Comparison of ENCODE assay signal across 21 cellular contexts in the genomic region with DNA sequence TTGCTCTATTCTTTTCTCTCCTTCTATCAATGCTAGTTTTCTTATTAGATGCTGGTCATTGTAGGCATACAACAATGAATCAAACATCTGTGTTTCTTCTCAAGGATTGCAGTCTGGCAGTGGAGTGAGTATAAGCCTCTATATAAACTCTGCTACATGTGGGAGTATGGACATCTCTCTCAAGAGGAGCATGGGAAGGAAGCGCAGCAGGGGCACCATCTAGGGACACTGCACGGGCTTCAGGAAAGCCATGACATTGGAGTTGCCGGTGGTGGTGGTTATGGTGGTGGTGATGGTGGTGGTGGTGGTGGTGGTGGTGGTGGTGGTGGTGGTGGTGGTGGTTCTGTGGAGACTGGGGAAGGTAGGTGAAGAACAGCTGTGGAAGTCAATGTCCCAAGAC.
DNase-seq lines count a peak whose midpoint lies in the region; ATAC-seq and TF ChIP-seq lines count a peak whose summit lies in the region.
"Had no signal": no experiment of that assay in that cellular context is flagged by ENCODE, and none has a peak within 500 bp of the region (broad histone marks: within the 10 kb centered on the region; RNA-seq: fewer than 3 reads in every experiment).

No MANE protein-coding gene starts in this region.

- H3K4me3 ChIP-seq in GM23338 = no peak overlapping the region
- no peak overlapping the region for H3K4me3 ChIP-seq in OCI-LY7 (ENCODE audit: low read depth, low read length, poor library complexity, severe bottlenecking)
- H3K4me3 ChIP-seq in epithelial cell of proximal tubule (ENCODE audit: low read depth, low read length) = no peak overlapping the region
- H3K4me3 ChIP-seq: sigmoid colon, SJCRH30, tibial artery had no signal

- H3K9me2 ChIP-seq in GM23338 (ENCODE audit: insufficient read depth) = peaks cover 14% of the 10 kb centered on the region
- no peaks in the 10 kb centered on the region for H3K9me2 ChIP-seq in OCI-LY7 (ENCODE audit: insufficient read depth, low read length)

- no peaks in the 10 kb centered on the region for H4K20me1 ChIP-seq in GM23338 (replicated peaks; ENCODE audit: insufficient read depth)
- no peaks in the 10 kb centered on the region for H4K20me1 ChIP-seq in OCI-LY7 (ENCODE audit: insufficient read depth, low read length)

- POLR2A ChIA-PET in OCI-LY7 (lab: Charles Lee) = no interaction called here

- H3K4me2 ChIP-seq in GM23338 = no peak overlapping the region
- no peak overlapping the region for H3K4me2 ChIP-seq in OCI-LY7 (ENCODE audit: low read length)

- peak; percentile 11 for DNase-seq in GM23338 (ENCODE audit: low spot score)
- DNase-seq in OCI-LY7 (ENCODE audit: low spot score) = no peak
- no peak for DNase-seq in epithelial cell of proximal tubule (ENCODE audit: low read depth)
- no peak for DNase-seq in T-helper 1 cell
- DNase-seq in head of caudate nucleus = no peak
- DNase-seq: activated naive CD8-positive, alpha-beta T cell treated with anti-CD3 and anti-CD28 coated beads, Interleukin-2, amount 10 ng/mL, durations not matched to agents 7 days and 5 days; COR-L47; kidney glomerular epithelial cell; mammary epithelial cell; NCI-H1105; NCI-H526 treated with DMSO at 0.1 percent for 48 hours; PC-3; sigmoid colon; stimulated activated naive B cell treated with anti-CD40 and anti-IgM and Interleukin-4, amounts not matched to agents 10 μg/mL and 1 μg/mL and 100 μg/mL, for 72 hours; tibial artery had no signal

- H3K27ac ChIP-seq in C4-2B (no peak overlapping the region), GM23338 (ENCODE audit: low read depth) (no peak overlapping the region), OCI-LY7 (ENCODE audit: low read depth, low read length, poor library complexity, severe bottlenecking) (no peak overlapping the region)
- H3K27ac ChIP-seq: sigmoid colon, SJCRH30, tibial artery had no signal

- TF ChIP-seq CTCF in C4-2B (conservative IDR thresholded peaks at IDR 0.05) (peak; percentile 16; the same call in 1 of the 2 replicates), GM23338 (conservative IDR thresholded peaks at IDR 0.05; ENCODE audit: low read depth in 2 of 2) (peak; percentile 21 to 55; a peak in 2 of 4 replicates), OCI-LY7 (conservative IDR thresholded peaks at IDR 0.05; ENCODE audit: low read length) (peak; percentile 44; the same call in 1 of the 2 replicates), epithelial cell of proximal tubule (conservative IDR thresholded peaks at IDR 0.05; ENCODE audit: low read depth, low read length) (peak; percentile 17)

- H3K4me1 Mint-ChIP-seq in GM23338 = peaks cover 3% of the 10 kb centered on the region; the same call in 2 of the 3 replicates

- intact Hi-C loops in OCI-LY7 (cut with micrococcal nuclease; ENCODE audit: unreplicated experiment) (no loop called here), head of caudate nucleus (cut with DNase I) (no loop called here)

- H3K36me3 Mint-ChIP-seq in GM23338 (ENCODE audit: low read depth) = no peaks in the 10 kb centered on the region
- H3K36me3 Mint-ChIP-seq: activated naive CD8-positive, alpha-beta T cell treated with anti-CD3 and anti-CD28 coated beads, Interleukin-2, amount 10 ng/mL, durations not matched to agents 7 days and 5 days; brain; stimulated activated naive B cell treated with anti-CD40 and anti-IgM and Interleukin-4, amounts not matched to agents 10 μg/mL and 1 μg/mL and 100 μg/mL, for 72 hours had no signal

- H3K27ac Mint-ChIP-seq in GM23338 = no peak overlapping the region
- H3K27ac Mint-ChIP-seq: activated naive CD8-positive, alpha-beta T cell treated with anti-CD3 and anti-CD28 coated beads, Interleukin-2, amount 10 ng/mL, durations not matched to agents 7 days and 5 days; activated T-helper 2 cell treated with anti-CD3 and anti-CD28 coated beads, Interferon-gamma antibody, Interleukin-2, Interleukin-4, amounts not matched to agents 10 μg/mL and 5 μg/mL and 100 μg/mL, durations not matched to agents 14 hours and 24 hours and 36 hours; IgD-negative memory B cell; stimulated activated naive B cell treated with anti-CD40 and anti-IgM and Interleukin-4, amounts not matched to agents 10 μg/mL and 1 μg/mL and 100 μg/mL, for 72 hours had no signal

- peaks cover 2% of the 10 kb centered on the region for H3K27me3 Mint-ChIP-seq in GM23338 (ENCODE audit: insufficient read depth, low read depth, poor library complexity)

- H3K79me2 ChIP-seq in GM23338 (replicated peaks; ENCODE audit: insufficient read depth) (no peaks in the 10 kb centered on the region), OCI-LY7 (ENCODE audit: insufficient read depth, low read depth, low read length) (no peaks in the 10 kb centered on the region)

- H3K4me1 ChIP-seq in GM23338 (ENCODE audit: insufficient read depth) = no peaks in the 10 kb centered on the region
- H3K4me1 ChIP-seq in OCI-LY7 (ENCODE audit: insufficient read depth, low read length, poor library complexity, severe bottlenecking) = no peaks in the 10 kb centered on the region

- no peaks in the 10 kb centered on the region for H3K27me3 ChIP-seq in GM23338 (ENCODE audit: insufficient read depth)
- H3K27me3 ChIP-seq: sigmoid colon, tibial artery had no signal

- H3K36me3 ChIP-seq in GM23338 (ENCODE audit: insufficient read depth) (no peaks in the 10 kb centered on the region), OCI-LY7 (ENCODE audit: insufficient read depth, low read length) (no peaks in the 10 kb centered on the region)
- H3K36me3 ChIP-seq: sigmoid colon, SJCRH30, tibial artery had no signal

- H3F3A ChIP-seq in GM23338 (replicated peaks; ENCODE audit: low read depth) = no peaks in the 10 kb centered on the region

- no peak overlapping the region for H3K4me3 Mint-ChIP-seq in GM23338
- H3K4me3 Mint-ChIP-seq: activated naive CD8-positive, alpha-beta T cell treated with anti-CD3 and anti-CD28 coated beads, Interleukin-2, amount 10 ng/mL, durations not matched to agents 7 days and 5 days; brain; IgD-negative memory B cell; stimulated activated naive B cell treated with anti-CD40 and anti-IgM and Interleukin-4, amounts not matched to agents 10 μg/mL and 1 μg/mL and 100 μg/mL, for 72 hours had no signal

- CTCF ChIA-PET in OCI-LY7 (lab: Charles Lee; ENCODE audit: unreplicated experiment) = no interaction called here

- H3K9me3 ChIP-seq in OCI-LY7 (ENCODE audit: low read length) = no peaks in the 10 kb centered on the region
- H3K9me3 ChIP-seq: sigmoid colon, SJCRH30, tibial artery had no signal

- no TSS peak for BruUV-seq in OCI-LY7 (replicated peaks; lab: Mats Ljungman, UMichigan)

- H3K9me3 Mint-ChIP-seq in GM23338 = no peaks in the 10 kb centered on the region; the same call in 2 of the 3 replicates
- H3K9me3 Mint-ChIP-seq: activated T-helper 2 cell treated with anti-CD3 and anti-CD28 coated beads, Interferon-gamma antibody, Interleukin-2, Interleukin-4, amounts not matched to agents 10 μg/mL and 5 μg/mL and 100 μg/mL, durations not matched to agents 14 hours and 24 hours and 36 hours; IgD-negative memory B cell; stimulated activated naive B cell treated with anti-CD40 and anti-IgM and Interleukin-4, amounts not matched to agents 10 μg/mL and 1 μg/mL and 100 μg/mL, for 72 hours had no signal

- no peak for ATAC-seq in GM23338
- no peak for ATAC-seq in GM18907 (IDR thresholded peaks at IDR 0.05; ENCODE audit: unreplicated experiment)
- ATAC-seq: PC-3; stimulated activated naive B cell treated with anti-CD40 and anti-IgM and Interleukin-4, amounts not matched to agents 10 μg/mL and 1 μg/mL and 100 μg/mL, for 72 hours had no signal

- H2AFZ ChIP-seq in GM23338 (no peak overlapping the region), OCI-LY7 (ENCODE audit: low read length) (no peak overlapping the region)

TF ChIP-seq in GM23338, 12 proteins besides CTCF, POLR2A, EP300 and RAD21:
- TF ChIP-seq ZNF331 (CRISPR knock-in tag; IDR thresholded peaks at IDR 0.05; ENCODE audit: low read depth) (no peak), POLR2AphosphoS5 (IDR thresholded peaks at IDR 0.05; ENCODE audit: low read depth) (no peak), STAT1 (IDR thresholded peaks at IDR 0.05; ENCODE audit: unreplicated experiment) (no peak), CREB1 (CRISPR knock-in tag; IDR thresholded peaks at IDR 0.05; ENCODE audit: low read depth) (no peak)
